Comparison of ENCODE assay signal across 21 cellular contexts in genomic region chr2:167749641-167750040, GRCh38.
DNase-seq lines count a peak whose midpoint lies in the region; ATAC-seq and TF ChIP-seq lines count a peak whose summit lies in the region.
"Had no signal": no experiment of that assay in that cellular context is flagged by ENCODE, and none has a peak within 500 bp of the region (broad histone marks: within the 10 kb centered on the region; RNA-seq: fewer than 3 reads in every experiment).

No MANE protein-coding gene starts in this region.

- no peak for TF ChIP-seq CTCF in MCF 10A (IDR thresholded peaks at IDR 0.05; ENCODE audit: unreplicated experiment)
- no peak for TF ChIP-seq CTCF in breast epithelium (IDR thresholded peaks at IDR 0.05)
- TF ChIP-seq CTCF in endodermal cell (conservative IDR thresholded peaks at IDR 0.05): no peak
- TF ChIP-seq CTCF in mucosa of descending colon (IDR thresholded peaks at IDR 0.05): no peak
- TF ChIP-seq CTCF in lower lobe of right lung (IDR thresholded peaks at IDR 0.05): no peak

- H3K27me3 Mint-ChIP-seq in MCF 10A (ENCODE audit: insufficient read depth, unreplicated experiment): peaks cover 30% of the 10 kb centered on the region
- H3K27me3 Mint-ChIP-seq in endodermal cell (ENCODE audit: insufficient read depth): no peaks in the 10 kb centered on the region
- H3K27me3 Mint-ChIP-seq in activated CD8-positive, alpha-beta T cell treated with anti-CD3 and anti-CD28 coated beads, Interleukin-2, amount 10 ng/mL, durations not matched to agents 7 days and 5 days (ENCODE audit: low read depth): no peaks in the 10 kb centered on the region

- H3K36me3 ChIP-seq in breast epithelium (no peaks in the 10 kb centered on the region), endodermal cell (ENCODE audit: control insufficient read depth, insufficient read depth, low read length) (no peaks in the 10 kb centered on the region), mucosa of descending colon (ENCODE audit: low read depth) (no peaks in the 10 kb centered on the region), lower lobe of right lung (no peaks in the 10 kb centered on the region)

- BruUV-seq in MCF 10A (replicated peaks; lab: Mats Ljungman, UMichigan): no TSS peak

- intact Hi-C loops in MCF 10A (cut with micrococcal nuclease) (no loop called here), breast epithelium (cut with DNase I; ENCODE audit: low total_unique reads) (no loop called here), mucosa of descending colon (cut with DNase I, micrococcal nuclease) (no loop called here), lower lobe of right lung (cut with DNase I) (no loop called here)

- no peaks in the 10 kb centered on the region for H3K27me3 ChIP-seq in breast epithelium
- H3K27me3 ChIP-seq in endodermal cell (ENCODE audit: control insufficient read depth, insufficient read depth, low read length, poor library complexity, severe bottlenecking): no peaks in the 10 kb centered on the region
- no peaks in the 10 kb centered on the region for H3K27me3 ChIP-seq in lower lobe of right lung (ENCODE audit: low read depth)

- no peak for TF ChIP-seq POLR2A in breast epithelium (IDR thresholded peaks at IDR 0.05)

- H3K9me3 ChIP-seq in breast epithelium (no peaks in the 10 kb centered on the region), endodermal cell (ENCODE audit: control insufficient read depth, low read length) (no peaks in the 10 kb centered on the region), mucosa of descending colon (no peaks in the 10 kb centered on the region), lower lobe of right lung (no peaks in the 10 kb centered on the region)

- peak overlapping the region; percentile 24 for H3K9ac ChIP-seq in endodermal cell (ENCODE audit: extremely low read depth, low read length, poor library complexity, severe bottlenecking)

- POLR2A ChIA-PET in MCF 10A (lab: Yijun Ruan, JAX): no interaction called here
- POLR2A ChIA-PET in activated CD8-positive, alpha-beta T cell treated with anti-CD3 and anti-CD28 coated beads, Interleukin-2, amount 10 ng/mL, durations not matched to agents 7 days and 5 days (lab: Charles Lee): no interaction called here

- H3K4me1 Mint-ChIP-seq in MCF 10A (ENCODE audit: insufficient read depth, unreplicated experiment): peaks cover 12% of the 10 kb centered on the region
- H3K4me1 Mint-ChIP-seq in endodermal cell: peaks cover 25% of the 10 kb centered on the region
- no peaks in the 10 kb centered on the region for H3K4me1 Mint-ChIP-seq in activated CD8-positive, alpha-beta T cell treated with anti-CD3 and anti-CD28 coated beads, Interleukin-2, amount 10 ng/mL, durations not matched to agents 7 days and 5 days (ENCODE audit: low read depth)

- no peaks in the 10 kb centered on the region for H3K4me1 ChIP-seq in breast epithelium
- peaks cover 6% of the 10 kb centered on the region for H3K4me1 ChIP-seq in endodermal cell (ENCODE audit: control insufficient read depth, insufficient read depth, low read length)
- no peaks in the 10 kb centered on the region for H3K4me1 ChIP-seq in mucosa of descending colon (ENCODE audit: low read depth)
- H3K4me1 ChIP-seq in lower lobe of right lung: no peaks in the 10 kb centered on the region

- no peak overlapping the region for H3K4me3 ChIP-seq in breast epithelium
- H3K4me3 ChIP-seq in endodermal cell (ENCODE audit: low read length): no peak overlapping the region
- H3K4me3 ChIP-seq in mucosa of descending colon: no peak overlapping the region
- no peak overlapping the region for H3K4me3 ChIP-seq in lower lobe of right lung
- H3K4me3 ChIP-seq: GM12878, SK-N-MC had no signal

- CTCF ChIA-PET in MCF 10A (lab: Yijun Ruan, JAX): no interaction called here
- CTCF ChIA-PET in activated CD8-positive, alpha-beta T cell treated with anti-CD3 and anti-CD28 coated beads, Interleukin-2, amount 10 ng/mL, durations not matched to agents 7 days and 5 days (lab: Charles Lee): no interaction called here

- H3K27ac Mint-ChIP-seq in MCF 10A (ENCODE audit: low read depth, unreplicated experiment) (peak overlapping the region; percentile 67), endodermal cell (peak overlapping the region; percentile 76)
- H3K27ac Mint-ChIP-seq in activated CD8-positive, alpha-beta T cell treated with anti-CD3 and anti-CD28 coated beads, Interleukin-2, amount 10 ng/mL, durations not matched to agents 7 days and 5 days: no peak overlapping the region
- H3K27ac Mint-ChIP-seq: CD4-positive, alpha-beta T cell had no signal

- H3K36me3 Mint-ChIP-seq in MCF 10A (ENCODE audit: insufficient read depth, unreplicated experiment) (no peaks in the 10 kb centered on the region), endodermal cell (ENCODE audit: low read depth) (no peaks in the 10 kb centered on the region)
- H3K36me3 Mint-ChIP-seq in activated CD8-positive, alpha-beta T cell treated with anti-CD3 and anti-CD28 coated beads, Interleukin-2, amount 10 ng/mL, durations not matched to agents 7 days and 5 days (ENCODE audit: low read depth): no peaks in the 10 kb centered on the region

- H3K4me3 Mint-ChIP-seq in MCF 10A (ENCODE audit: unreplicated experiment) (no peak overlapping the region), endodermal cell (no peak overlapping the region)
- H3K4me3 Mint-ChIP-seq in activated CD8-positive, alpha-beta T cell treated with anti-CD3 and anti-CD28 coated beads, Interleukin-2, amount 10 ng/mL, durations not matched to agents 7 days and 5 days: no peak overlapping the region
- H3K4me3 Mint-ChIP-seq: CD4-positive, alpha-beta T cell had no signal

- ATAC-seq in mucosa of descending colon (peak; percentile 22), HG03025 (IDR thresholded peaks at IDR 0.05; ENCODE audit: low FRiP score, unreplicated experiment) (no peak), lower lobe of right lung (no peak)
- no peak for ATAC-seq in activated CD8-positive, alpha-beta T cell treated with anti-CD3 and anti-CD28 coated beads, Interleukin-2, amount 10 ng/mL, durations not matched to agents 7 days and 5 days
- ATAC-seq: GM12878 had no signal

- H3K9me3 Mint-ChIP-seq in MCF 10A (ENCODE audit: unreplicated experiment): no peaks in the 10 kb centered on the region
- no peaks in the 10 kb centered on the region for H3K9me3 Mint-ChIP-seq in endodermal cell
- no peaks in the 10 kb centered on the region for H3K9me3 Mint-ChIP-seq in activated CD8-positive, alpha-beta T cell treated with anti-CD3 and anti-CD28 coated beads, Interleukin-2, amount 10 ng/mL, durations not matched to agents 7 days and 5 days (ENCODE audit: insufficient read depth)

- H3K27ac ChIP-seq in breast epithelium (no peak overlapping the region), endodermal cell (ENCODE audit: low read depth, low read length) (no peak overlapping the region), lower lobe of right lung (no peak overlapping the region)
- H3K27ac ChIP-seq: SK-N-MC had no signal

- DNase-seq in MCF 10A (ENCODE audit: unreplicated experiment): peak; percentile 34
- no peak for DNase-seq in breast epithelium (ENCODE audit: low spot score in 2 of 2)
- no peak for DNase-seq in endodermal cell
- no peak for DNase-seq in mucosa of descending colon
- no peak for DNase-seq in SKM-1 (lab: John Stamatoyannopoulos, UW; ENCODE audit: unreplicated experiment)
- no peak for DNase-seq in lower lobe of right lung
- DNase-seq in activated CD8-positive, alpha-beta T cell treated with anti-CD3 and anti-CD28 coated beads, Interleukin-2, amount 10 ng/mL, durations not matched to agents 7 days and 5 days: no peak
- DNase-seq: Calu3; CD4-positive, alpha-beta T cell; DMS53; Kasumi-1; MM.1S; NCI-H1092; NCI-H1436 treated with DMSO at 0.1 percent for 48 hours; NCI-H2029; NCI-H345; NCI-H526; SHP77 had no signal

- 68 to 100% methylated on average over 1 of the region's 1 CpG for WGBS in endodermal cell (ENCODE audit: insufficient coverage in 1 of 2, insufficient read length in 1 of 2), 2 experiments
